In the genomic region with DNA sequence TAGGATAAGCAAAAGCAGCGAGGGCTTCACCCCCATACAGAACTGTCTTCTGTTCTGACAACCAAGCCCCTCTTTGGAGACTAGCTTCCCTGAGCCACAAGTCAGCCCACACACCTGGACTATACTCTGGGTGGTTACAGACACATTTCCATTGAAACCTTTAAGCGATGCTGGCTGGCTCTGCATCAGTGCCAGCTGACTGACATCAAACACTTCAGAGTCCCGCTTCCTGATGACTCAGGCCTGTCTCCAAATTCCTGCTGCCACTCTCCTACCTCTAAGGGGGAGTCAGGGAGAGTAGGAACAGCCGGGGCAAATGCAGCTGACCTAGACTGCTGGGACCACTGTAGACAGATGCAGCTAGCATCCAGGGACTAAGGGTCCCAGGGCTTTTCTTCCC, we compare ENCODE assay signal across 8 cellular contexts. TPM values are rescaled to one million over a fixed set of nuclear protein-coding genes. Genes with fewer than 3 reads are reported as not detected.
DNase-seq lines count a peak whose midpoint lies in the region; ATAC-seq and TF ChIP-seq lines count a peak whose summit lies in the region.
"Had no signal": no experiment of that assay in that cellular context is flagged by ENCODE, and none has a peak within 500 bp of the region (broad histone marks: within the 10 kb centered on the region; RNA-seq: fewer than 3 reads in every experiment).

No MANE protein-coding gene starts in this region.

- intact Hi-C loops in stomach (cut with DNase I; ENCODE audit: low total_unique reads) = no loop called here

- no peak for ATAC-seq in GM18867 (IDR thresholded peaks at IDR 0.05; ENCODE audit: unreplicated experiment)
- ATAC-seq in GM19023 (IDR thresholded peaks at IDR 0.05; ENCODE audit: unreplicated experiment) = no peak

- TF ChIP-seq POLR2A in stomach (IDR thresholded peaks at IDR 0.05) = no peak

- H3K27me3 ChIP-seq in cardiac muscle cell (no peaks in the 10 kb centered on the region), stomach (no peaks in the 10 kb centered on the region)

- H3K36me3 ChIP-seq in cardiac muscle cell = no peaks in the 10 kb centered on the region
- H3K36me3 ChIP-seq in stomach = no peaks in the 10 kb centered on the region

- WGBS in stomach, 5 donors = 26 to 38% (median 31%) methylated on average over 2 to 4 of the region's 4 CpGs

- H3K4me3 ChIP-seq in cardiac muscle cell (no peak overlapping the region), stomach (no peak overlapping the region)

- H3K27ac ChIP-seq in cardiac muscle cell = no peak overlapping the region
- H3K27ac ChIP-seq in stomach = peak overlapping the region in 3 of 5 donors; percentile 30 to 79 (median 78)

- H3K9me3 ChIP-seq in cardiac muscle cell (ENCODE audit: low read depth) (no peaks in the 10 kb centered on the region), stomach (no peaks in the 10 kb centered on the region)

- TF ChIP-seq CTCF in cardiac muscle cell (IDR thresholded peaks at IDR 0.05; ENCODE audit: low read depth, low read length) (no peak), stomach (IDR thresholded peaks at IDR 0.05) (no peak)

- DNase-seq in HS-27A (ENCODE audit: low read depth) (peak; percentile 5), SHP77 (lab: John Stamatoyannopoulos, UW) (peak; percentile 88 to 94), cardiac muscle cell (ENCODE audit: low read depth in 1 of 2, low spot score in 1 of 2) (peak; percentile 39 to 50), stomach (peak; percentile 66), KG1 (lab: John Stamatoyannopoulos, UW) (no peak)
- DNase-seq: NCI-H526 had no signal

- TF ChIP-seq EP300 in stomach (IDR thresholded peaks at IDR 0.05) = no peak

- H3K4me1 ChIP-seq in cardiac muscle cell (ENCODE audit: low read depth) = peaks cover 20% of the 10 kb centered on the region
- peaks cover 49 to 78% (median 55%) of the 10 kb centered on the region in 4 donors for H3K4me1 ChIP-seq in stomach

RNA-seq across cellular contexts. Expression of a gene that starts 59.4 kb away (rescaled TPM):
- total RNA-seq in cardiac muscle cell (42.4 and 49.8 TPM in 2 replicates), stomach (10 to 100 TPM; 22.2 to 60.0 (median 31.8) TPM)
- polyA plus RNA-seq in cardiac muscle cell (40.5 and 56.5 TPM in 2 replicates), stomach (10 to 100 TPM; 26.7 to 83.6 (median 74.6) TPM)
